ENCODE assay signal across 1 cellular context in the genomic region with DNA sequence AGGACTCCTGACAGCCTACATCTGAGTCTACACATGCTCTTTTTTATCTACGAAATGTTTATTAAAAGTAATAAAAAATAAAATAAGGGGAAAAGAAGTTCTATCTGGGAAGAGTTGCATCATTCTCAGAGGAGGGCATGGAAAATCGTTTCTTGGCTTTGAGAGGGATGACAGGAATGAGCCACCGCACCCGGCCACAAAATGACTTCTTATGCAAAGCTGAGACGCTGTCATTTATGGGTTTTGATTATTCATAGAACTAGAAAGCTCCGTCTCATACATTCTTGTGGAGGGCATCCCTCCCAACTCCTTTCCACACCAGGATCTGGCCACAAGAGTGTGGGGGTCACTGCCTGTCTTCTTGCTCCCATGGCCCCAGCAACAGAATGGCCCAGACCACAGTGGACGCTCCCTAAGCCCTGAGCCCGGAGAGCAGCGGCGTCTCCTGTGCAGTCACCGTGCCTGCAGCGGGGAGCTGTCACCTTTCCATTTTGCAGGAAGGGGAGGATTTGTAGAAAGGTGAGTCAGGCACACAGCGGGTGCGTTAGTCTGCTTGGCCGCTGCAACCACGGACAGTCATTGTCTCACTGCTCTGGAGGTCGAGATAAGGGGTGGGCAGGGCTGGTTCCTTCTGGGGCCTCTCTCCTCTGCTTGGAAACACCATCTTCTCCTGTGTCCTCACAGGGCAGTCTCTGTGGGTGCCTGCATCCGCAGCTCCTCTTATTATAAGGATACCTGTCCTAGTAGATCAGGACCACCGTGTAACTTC.
TF ChIP-seq lines count a peak whose summit lies in the region.

No MANE protein-coding gene starts in this region.

TF ChIP-seq in WTC11, 78 proteins besides CTCF, POLR2A, EP300 and RAD21 (continued from another document):
- TF ChIP-seq, protein P1, sequence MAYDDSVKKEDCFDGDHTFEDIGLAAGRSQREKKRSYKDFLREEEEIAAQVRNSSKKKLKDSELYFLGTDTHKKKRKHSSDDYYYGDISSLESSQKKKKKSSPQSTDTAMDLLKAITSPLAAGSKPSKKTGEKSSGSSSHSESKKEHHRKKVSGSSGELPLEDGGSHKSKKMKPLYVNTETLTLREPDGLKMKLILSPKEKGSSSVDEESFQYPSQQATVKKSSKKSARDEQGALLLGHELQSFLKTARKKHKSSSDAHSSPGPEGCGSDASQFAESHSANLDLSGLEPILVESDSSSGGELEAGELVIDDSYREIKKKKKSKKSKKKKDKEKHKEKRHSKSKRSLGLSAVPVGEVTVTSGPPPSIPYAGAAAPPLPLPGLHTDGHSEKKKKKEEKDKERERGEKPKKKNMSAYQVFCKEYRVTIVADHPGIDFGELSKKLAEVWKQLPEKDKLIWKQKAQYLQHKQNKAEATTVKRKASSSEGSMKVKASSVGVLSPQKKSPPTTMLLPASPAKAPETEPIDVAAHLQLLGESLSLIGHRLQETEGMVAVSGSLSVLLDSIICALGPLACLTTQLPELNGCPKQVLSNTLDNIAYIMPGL (CRISPR knock-in tag; IDR thresholded peaks at IDR 0.05): no peak
- no peak for TF ChIP-seq MYBL2 (CRISPR knock-in tag; IDR thresholded peaks at IDR 0.05)
- TF ChIP-seq JAZF1 (CRISPR knock-in tag; IDR thresholded peaks at IDR 0.05): no peak
- no peak for TF ChIP-seq ZNF219 (CRISPR knock-in tag; IDR thresholded peaks at IDR 0.05; ENCODE audit: borderline replicate concordance)
- no peak for TF ChIP-seq ATF2 (CRISPR knock-in tag; IDR thresholded peaks at IDR 0.05; ENCODE audit: borderline replicate concordance, low read depth)
- TF ChIP-seq EMX1 (CRISPR knock-in tag; IDR thresholded peaks at IDR 0.05): no peak
- no peak for TF ChIP-seq GTF2I (CRISPR knock-in tag; conservative IDR thresholded peaks at IDR 0.05)
- no peak for TF ChIP-seq ZNF263 (CRISPR knock-in tag; IDR thresholded peaks at IDR 0.05; ENCODE audit: low read depth)
- TF ChIP-seq HMGA2 (CRISPR knock-in tag; IDR thresholded peaks at IDR 0.05): no peak
- no peak for TF ChIP-seq CREM (CRISPR knock-in tag; IDR thresholded peaks at IDR 0.05)
